ENCODE assay signal across 16 cellular contexts in the genomic region with DNA sequence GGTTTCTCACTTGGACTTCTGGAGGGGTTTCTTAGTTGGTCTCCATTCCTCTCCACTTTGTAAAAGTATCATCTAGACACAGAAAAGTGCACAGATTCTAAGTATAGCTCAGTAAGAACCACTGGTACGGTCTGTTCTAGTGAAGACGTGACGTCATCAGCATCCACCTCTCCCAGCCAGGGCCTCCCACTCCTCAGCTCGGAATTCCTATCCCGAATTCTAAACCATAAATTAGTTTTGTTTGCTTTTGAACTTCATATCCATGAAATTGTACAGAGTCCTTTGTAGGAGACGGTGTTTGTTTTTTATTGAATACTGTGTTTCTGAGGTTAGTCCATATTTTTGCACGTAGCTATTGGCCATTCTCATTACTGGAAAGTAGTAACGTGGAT. TPM values are rescaled to one million over a fixed set of nuclear protein-coding genes. Genes with fewer than 3 reads are reported as not detected.
A peak's percentile ranks its signal among the peaks of the same experiment; 100 is the strongest.
DNase-seq lines count a peak whose midpoint lies in the region; ATAC-seq, FAIRE-seq and TF ChIP-seq lines count a peak whose summit lies in the region.
"Had no signal": no experiment of that assay in that cellular context is flagged by ENCODE, and none has a peak within 500 bp of the region (broad histone marks: within the 10 kb centered on the region; RNA-seq: fewer than 3 reads in every experiment).

No MANE protein-coding gene starts in this region.

- no peaks in the 10 kb centered on the region for H3K27me3 Mint-ChIP-seq in CD8-positive, alpha-beta T cell (ENCODE audit: low read depth)
- H3K27me3 Mint-ChIP-seq in activated naive CD8-positive, alpha-beta T cell treated with anti-CD3 and anti-CD28 coated beads for 36 hours = no peaks in the 10 kb centered on the region
- H3K27me3 Mint-ChIP-seq: memory B cell, T-helper 17 cell had no signal

- no peaks in the 10 kb centered on the region for H3K9me2 ChIP-seq in SU-DHL-6 (replicated peaks; ENCODE audit: insufficient read depth, low read length)

- H3K36me3 ChIP-seq in SU-DHL-6 (ENCODE audit: low read length) (no peaks in the 10 kb centered on the region), muscle layer of colon (ENCODE audit: insufficient read depth, low read length) (no peaks in the 10 kb centered on the region), tibial nerve (no peaks in the 10 kb centered on the region), small intestine (ENCODE audit: control insufficient read depth in 2 of 2, insufficient read depth in 2 of 2, low read length in 2 of 2) (no peaks in the 10 kb centered on the region)
- H3K36me3 ChIP-seq in CD8-positive, alpha-beta T cell (ENCODE audit: insufficient read depth, low read length) = no peaks in the 10 kb centered on the region
- H3K36me3 ChIP-seq: pancreas had no signal

- DNase-seq in fibroblast of mammary gland (ENCODE audit: low read depth) (peak; percentile 69), tibial nerve (ENCODE audit: low spot score in 2 of 2) (no peak), small intestine (no peak)
- no peak for DNase-seq in CD8-positive, alpha-beta T cell
- DNase-seq in activated naive CD8-positive, alpha-beta T cell treated with anti-CD3 and anti-CD28 coated beads for 36 hours = no peak
- DNase-seq: DMS79 treated with DMSO at 0.1 percent for 48 hours; IMR-90; NCI-H1105; NCI-H524 treated with DMSO at 0.1 percent for 48 hours; stimulated activated CD4-positive, alpha-beta T cell treated with anti-CD3 and anti-CD28 coated beads, Interleukin-1b, Interleukin-23, amount 100 ng/mL, for 48 hours; T-helper 17 cell had no signal

- H3K79me2 ChIP-seq in SU-DHL-6 (ENCODE audit: insufficient read depth, low read length) = peaks cover 99% of the 10 kb centered on the region

- H4K20me1 ChIP-seq in SU-DHL-6 (ENCODE audit: low read depth, low read length) = peaks cover 27% of the 10 kb centered on the region; the same call in 1 of the 2 replicates

- no peaks in the 10 kb centered on the region; the same call in 1 of the 2 replicates for H3F3A ChIP-seq in SU-DHL-6 (ENCODE audit: insufficient read depth)

- TF ChIP-seq POLR2A in tibial nerve (IDR thresholded peaks at IDR 0.05) = no peak

- H3K4me3 ChIP-seq in SU-DHL-6 (ENCODE audit: insufficient read depth, low read length, poor library complexity, severe bottlenecking) (peak overlapping the region; percentile 13), fibroblast of mammary gland (ENCODE audit: control insufficient read depth, low read depth, low read length) (no peak overlapping the region), muscle layer of colon (ENCODE audit: low read depth in 1 of 2, low read length in 2 of 2) (peak overlapping the region in 1 of 2 donors; percentile 19), tibial nerve (peak overlapping the region in 2 of 4 donors; percentile 4 to 36), small intestine (ENCODE audit: low read depth in 1 of 2, low read length in 2 of 2) (no peak overlapping the region)
- H3K4me3 ChIP-seq in CD8-positive, alpha-beta T cell (ENCODE audit: low read depth, low read length) = no peak overlapping the region
- H3K4me3 ChIP-seq: pancreas had no signal

- peak; percentile 50 to 84 for TF ChIP-seq EP300 in tibial nerve (IDR thresholded peaks at IDR 0.05)

- H3K9ac ChIP-seq in SU-DHL-6 (ENCODE audit: low read length) (no peak overlapping the region), muscle layer of colon (ENCODE audit: low read length) (no peak overlapping the region)

- H3K27ac Mint-ChIP-seq in CD8-positive, alpha-beta T cell = no peak overlapping the region
- no peak overlapping the region for H3K27ac Mint-ChIP-seq in activated naive CD8-positive, alpha-beta T cell treated with anti-CD3 and anti-CD28 coated beads for 36 hours
- H3K27ac Mint-ChIP-seq: memory B cell, T-helper 17 cell had no signal

- CTCF ChIA-PET in CD8-positive, alpha-beta T cell (lab: Charles Lee) = interaction anchor here (1.0 to 4.6 kb wide), 2 partner anchors 9 to 55 kb away, joined by 3 to 23 read pairs; no protein-coding TSS in a partner anchor

- POLR2A ChIA-PET in CD8-positive, alpha-beta T cell (lab: Charles Lee) = interaction anchor here (0.6 kb wide), 1 partner anchor 26 kb away, joined by 3 read pairs; the partner anchor contains the start of gene FOXK2

- H3K4me1 Mint-ChIP-seq in CD8-positive, alpha-beta T cell (ENCODE audit: low read depth) = peaks cover 58% of the 10 kb centered on the region
- peaks cover 50% of the 10 kb centered on the region for H3K4me1 Mint-ChIP-seq in activated naive CD8-positive, alpha-beta T cell treated with anti-CD3 and anti-CD28 coated beads for 36 hours

- no peaks in the 10 kb centered on the region for H3K9me3 ChIP-seq in SU-DHL-6 (ENCODE audit: insufficient read depth, low read length)
- no peaks in the 10 kb centered on the region for H3K9me3 ChIP-seq in muscle layer of colon (ENCODE audit: low read length)
- H3K9me3 ChIP-seq in tibial nerve = no peaks in the 10 kb centered on the region
- H3K9me3 ChIP-seq in small intestine (ENCODE audit: control insufficient read depth, low read depth) = no peaks in the 10 kb centered on the region
- no peaks in the 10 kb centered on the region for H3K9me3 ChIP-seq in CD8-positive, alpha-beta T cell (ENCODE audit: low read length)
- H3K9me3 ChIP-seq: pancreas had no signal

- no peak overlapping the region for H2AFZ ChIP-seq in SU-DHL-6 (ENCODE audit: low read depth, low read length, severe bottlenecking)

- WGBS in tibial nerve, 2 donors = 37 to 39% methylated on average over 8 of the region's 8 CpGs
- 70 to 90% (median 81%) methylated on average over 8 of the region's 8 CpGs for WGBS in small intestine, 3 donors

- H3K4me1 ChIP-seq in muscle layer of colon (ENCODE audit: insufficient read depth, low read length) (peaks cover 37% of the 10 kb centered on the region), tibial nerve (peaks cover 0 to 92% (median 33%) of the 10 kb centered on the region in 4 donors), small intestine (ENCODE audit: control insufficient read depth in 2 of 2, insufficient read depth in 1 of 2, low read depth in 1 of 2, low read length in 1 of 2) (no peaks in the 10 kb centered on the region)
- H3K4me1 ChIP-seq in CD8-positive, alpha-beta T cell (ENCODE audit: insufficient read depth, low read length) = peaks cover 11% of the 10 kb centered on the region

- H3K27ac ChIP-seq in SU-DHL-6 (ENCODE audit: low read depth, low read length) = no peak overlapping the region
- peak overlapping the region; percentile 0 for H3K27ac ChIP-seq in muscle layer of colon (ENCODE audit: low read depth, low read length)
- peak overlapping the region; percentile 68 to 97 (median 90) for H3K27ac ChIP-seq in tibial nerve
- peak overlapping the region in 1 of 2 donors; percentile 64 for H3K27ac ChIP-seq in small intestine (ENCODE audit: low read depth in 1 of 2, low read length in 1 of 2)
- H3K27ac ChIP-seq in CD8-positive, alpha-beta T cell (ENCODE audit: low read depth, low read length) = no peak overlapping the region
- H3K27ac ChIP-seq: epithelial cell of prostate, pancreas had no signal

- H3K27me3 ChIP-seq in SU-DHL-6 (ENCODE audit: low read length) (no peaks in the 10 kb centered on the region), muscle layer of colon (ENCODE audit: control insufficient read depth in 1 of 2, insufficient read depth in 2 of 2, low read length in 2 of 2) (no peaks in the 10 kb centered on the region), tibial nerve (no peaks in the 10 kb centered on the region), small intestine (ENCODE audit: control insufficient read depth in 2 of 2, insufficient read depth in 2 of 2, low read length in 2 of 2) (no peaks in the 10 kb centered on the region)
- no peaks in the 10 kb centered on the region for H3K27me3 ChIP-seq in CD8-positive, alpha-beta T cell (ENCODE audit: insufficient read depth, low read length)
- H3K27me3 ChIP-seq: pancreas had no signal

- no peak for TF ChIP-seq CTCF in SU-DHL-6 (IDR thresholded peaks at IDR 0.05; ENCODE audit: insufficient read depth, low read length, poor library complexity, severe bottlenecking)
- no peak for TF ChIP-seq CTCF in fibroblast of mammary gland (conservative IDR thresholded peaks at IDR 0.05; ENCODE audit: control insufficient read depth, insufficient read depth, low read depth, low read length)
- no peak for TF ChIP-seq CTCF in tibial nerve (IDR thresholded peaks at IDR 0.05)
- TF ChIP-seq CTCF in CD8-positive, alpha-beta T cell (IDR thresholded peaks at IDR 0.05) = no peak

- FAIRE-seq in small intestine (lab: Jason Lieb, UNC) = no peak
- FAIRE-seq: pancreas had no signal

- H3K36me3 Mint-ChIP-seq in CD8-positive, alpha-beta T cell = peaks cover 5% of the 10 kb centered on the region
- H3K36me3 Mint-ChIP-seq in activated naive CD8-positive, alpha-beta T cell treated with anti-CD3 and anti-CD28 coated beads for 36 hours = peaks cover 10% of the 10 kb centered on the region

- H3K4me3 Mint-ChIP-seq in CD8-positive, alpha-beta T cell = no peak overlapping the region
- no peak overlapping the region for H3K4me3 Mint-ChIP-seq in activated naive CD8-positive, alpha-beta T cell treated with anti-CD3 and anti-CD28 coated beads for 36 hours
- H3K4me3 Mint-ChIP-seq: memory B cell, T-helper 17 cell had no signal

- no peaks in the 10 kb centered on the region for H3K9me3 Mint-ChIP-seq in CD8-positive, alpha-beta T cell
- no peaks in the 10 kb centered on the region for H3K9me3 Mint-ChIP-seq in activated naive CD8-positive, alpha-beta T cell treated with anti-CD3 and anti-CD28 coated beads for 36 hours
- H3K9me3 Mint-ChIP-seq: memory B cell had no signal

- no peak for ATAC-seq in CD8-positive, alpha-beta T cell
- ATAC-seq: pancreas, T-helper 17 cell had no signal

- H3K4me2 ChIP-seq in SU-DHL-6 (ENCODE audit: low read depth, low read length, poor library complexity, severe bottlenecking) = peak overlapping the region; percentile 35

- intact Hi-C loops in CD8-positive, alpha-beta T cell (cut with DNase I, micrococcal nuclease) = no loop called here

RNA-seq across cellular contexts. Expression of gene FOXK2, which starts 25.5 kb away (rescaled TPM):
- total RNA-seq in tibial nerve = 10 to 100 TPM; 29.6 to 65.4 (median 33.3) TPM
- 10 to 100 TPM; 11.6 to 18.8 (median 17.2) TPM for polyA plus RNA-seq in small intestine
- 10 to 100 TPM; 36.1 to 37.7 TPM for total RNA-seq in CD8-positive, alpha-beta T cell
- total RNA-seq in activated naive CD8-positive, alpha-beta T cell treated with anti-CD3 and anti-CD28 coated beads for 36 hours = 10 to 100 TPM; 59.4 to 67.2 TPM

Comparison
In these comparisons a context has a peak if more than half of its experiments do, and no peak if none do; other contexts are left out.
1. H3K27ac ChIP-seq: peak in muscle layer of colon (single experiment) and tibial nerve (4 of 4); none in SU-DHL-6 (single experiment) and CD8-positive, alpha-beta T cell (single experiment).